10 cellular contexts compared by ENCODE assay signal in genomic region chr5:139131062-139131856, GRCh38.
A peak's percentile ranks its signal among the peaks of the same experiment; 100 is the strongest.
DNase-seq lines count a peak whose midpoint lies in the region; ATAC-seq, FAIRE-seq and TF ChIP-seq lines count a peak whose summit lies in the region.
"Had no signal": no experiment of that assay in that cellular context is flagged by ENCODE, and none has a peak within 500 bp of the region (broad histone marks: within the 10 kb centered on the region; RNA-seq: fewer than 3 reads in every experiment).

No MANE protein-coding gene starts in this region.

- H3K4me2 ChIP-seq in HepG2 (ENCODE audit: low read depth, low read length) = no peak overlapping the region

- H2AFZ ChIP-seq in HepG2 (ENCODE audit: low read length) = no peak overlapping the region

- DNase-seq in right lobe of liver (no peak), HepG2 (ENCODE audit: low spot score) (no peak), globus pallidus (ENCODE audit: low spot score) (peak; percentile 74), occipital lobe (lab: John Stamatoyannopoulos, UW) (peak; percentile 75), aorta (peak; percentile 65 to 83), HUDEP-2 (lab: John Stamatoyannopoulos, UW; ENCODE audit: unreplicated experiment in 76 of 76) (no peak), erythroblast (lab: John Stamatoyannopoulos, UW) (no peak), mucosa of gallbladder (ENCODE audit: low spot score) (no peak)
- DNase-seq: activated T-cell treated with anti-CD3 and anti-CD28 coated beads, Interleukin-2, amount 50 U/mL, for 1 hour; RPMI8226 had no signal

- no peak for TF ChIP-seq CTCF in right lobe of liver (IDR thresholded peaks at IDR 0.05)
- TF ChIP-seq CTCF in HepG2 (CRISPR knock-in tag; IDR thresholded peaks at IDR 0.05) = no peak

- no peak for TF ChIP-seq POLR2A in right lobe of liver (IDR thresholded peaks at IDR 0.05)
- no peak for TF ChIP-seq POLR2A in HepG2 (IDR thresholded peaks at IDR 0.05; ENCODE audit: insufficient read depth in 1 of 2, low read depth in 2 of 2, low read length in 2 of 2)
- no peak for TF ChIP-seq POLR2A in erythroblast (IDR thresholded peaks at IDR 0.05; ENCODE audit: low read length)

- H3K36me3 ChIP-seq in right lobe of liver = peaks cover 0 to 8% (median 0%) of the 10 kb centered on the region in 4 donors
- H3K36me3 ChIP-seq in HepG2 (replicated peaks in 1 of 2; ENCODE audit: control insufficient read depth in 1 of 2, insufficient read depth in 2 of 2, low read length in 2 of 2) = peaks cover 2% of the 10 kb centered on the region in 2 experiments; a peak in 1 of 5 replicates
- no peaks in the 10 kb centered on the region for H3K36me3 ChIP-seq in aorta (ENCODE audit: control insufficient read depth in 1 of 2, insufficient read depth in 2 of 2, low read length in 1 of 2)

- TF ChIP-seq EP300 in HepG2 (IDR thresholded peaks at IDR 0.05; ENCODE audit: low read depth in 2 of 2, low read length in 2 of 2) (no peak), HepG2 (CRISPR knock-in tag; IDR thresholded peaks at IDR 0.05; ENCODE audit: borderline replicate concordance) (no peak)

- no TSS peak for BruUV-seq in HepG2 (replicated peaks; lab: Mats Ljungman, UMichigan)

- intact Hi-C loops in right lobe of liver (cut with DNase I) = no loop called here
- intact Hi-C loops in HepG2 (cut with micrococcal nuclease; ENCODE audit: unreplicated experiment) = no loop called here
- intact Hi-C loops in aorta (cut with DNase I) = no loop called here

- H3K27me3 ChIP-seq in right lobe of liver (no peaks in the 10 kb centered on the region), HepG2 (ENCODE audit: control insufficient read depth in 1 of 2, insufficient read depth in 2 of 2, low read length in 2 of 2) (no peaks in the 10 kb centered on the region), aorta (ENCODE audit: control insufficient read depth in 1 of 2, insufficient read depth in 2 of 2, low read length in 1 of 2) (no peaks in the 10 kb centered on the region)

- 79% methylated on average over 3 of the region's 9 CpGs for WGBS in right lobe of liver (ENCODE audit: insufficient coverage, low coverage, low lambda C conversion rate, missing lambda C conversion rate)
- WGBS in HepG2 (ENCODE audit: low lambda C conversion rate) = 88% methylated on average over 9 of the region's 9 CpGs
- WGBS in aorta, 2 donors = 4 to 6% methylated on average over 9 of the region's 9 CpGs

- no peaks in the 10 kb centered on the region for H4K20me1 ChIP-seq in HepG2 (ENCODE audit: insufficient read depth, low read length)

- H3K4me3 ChIP-seq in right lobe of liver (no peak overlapping the region), HepG2 (replicated peaks in 1 of 3; ENCODE audit: insufficient read depth in 1 of 3, low read depth in 2 of 3, low read length in 3 of 3) (no peak overlapping the region), aorta (ENCODE audit: low read length in 2 of 2) (no peak overlapping the region)

- CTCF ChIA-PET in HepG2 (lab: Yijun Ruan, JAX; ENCODE audit: low intra/inter-chr PET ratio, low total read pairs) = no interaction called here

- POLR2A ChIA-PET in HepG2 (lab: Yijun Ruan, JAX) = no interaction called here

- H3K9me3 ChIP-seq in right lobe of liver (no peaks in the 10 kb centered on the region), HepG2 (ENCODE audit: low read length) (no peaks in the 10 kb centered on the region), aorta (ENCODE audit: control insufficient read depth, low read length) (no peaks in the 10 kb centered on the region)

- H3K4me1 ChIP-seq in right lobe of liver (no peaks in the 10 kb centered on the region), HepG2 (ENCODE audit: insufficient read depth, low read length) (no peaks in the 10 kb centered on the region), aorta (ENCODE audit: control insufficient read depth in 1 of 2, insufficient read depth in 2 of 2, low read length in 2 of 2) (peaks cover 3 to 7% of the 10 kb centered on the region in 2 donors)

- H3K79me2 ChIP-seq in HepG2 (ENCODE audit: insufficient read depth, low read length) = no peaks in the 10 kb centered on the region

- in situ Hi-C loops in HepG2 (cut with HindIII; ENCODE audit: extremely low pct_ligation_motif_present, low pct_unique_long_range_greater_than_20kb) = no loop called here

- no peak for FAIRE-seq in HepG2 (lab: Jason Lieb, UNC)

- H3K27ac ChIP-seq in right lobe of liver (peak overlapping the region in 2 of 3 donors; percentile 8 to 28), HepG2 (ENCODE audit: extremely low read length, insufficient read depth, low read length) (no peak overlapping the region), aorta (ENCODE audit: low read depth in 1 of 2, low read length in 2 of 2) (peak overlapping the region; percentile 91)

- ATAC-seq in right lobe of liver (peak in 2 of 4 donors; percentile 16 to 28), HepG2 (no peak), aorta (ENCODE audit: low FRiP score) (peak; percentile 71)

- H3K9ac ChIP-seq in HepG2 (ENCODE audit: insufficient read depth, low read depth, low read length) = no peak overlapping the region

- no peak for TF ChIP-seq RAD21 in HepG2 (CRISPR knock-in tag; IDR thresholded peaks at IDR 0.05)

TF ChIP-seq in HepG2, 621 proteins besides CTCF, POLR2A, EP300 and RAD21 (continues in another document):
- TF ChIP-seq CAMTA2 (CRISPR knock-in tag; IDR thresholded peaks at IDR 0.05; ENCODE audit: borderline replicate concordance) (no peak), NR2F2 (IDR thresholded peaks at IDR 0.05; ENCODE audit: borderline replicate concordance, low read depth) (no peak), MIER2 (CRISPR knock-in tag; IDR thresholded peaks at IDR 0.05) (no peak), ZNF773 (CRISPR knock-in tag; IDR thresholded peaks at IDR 0.05; ENCODE audit: borderline replicate concordance) (no peak), MED13 (CRISPR knock-in tag; IDR thresholded peaks at IDR 0.05) (no peak), ZNF331 (CRISPR knock-in tag; IDR thresholded peaks at IDR 0.05) (no peak), SNRNP70 (IDR thresholded peaks at IDR 0.05; ENCODE audit: low read depth, low read length) (no peak), ESRRA (CRISPR knock-in tag; IDR thresholded peaks at IDR 0.05; ENCODE audit: low read depth) (no peak)
- TF ChIP-seq, protein P1, sequence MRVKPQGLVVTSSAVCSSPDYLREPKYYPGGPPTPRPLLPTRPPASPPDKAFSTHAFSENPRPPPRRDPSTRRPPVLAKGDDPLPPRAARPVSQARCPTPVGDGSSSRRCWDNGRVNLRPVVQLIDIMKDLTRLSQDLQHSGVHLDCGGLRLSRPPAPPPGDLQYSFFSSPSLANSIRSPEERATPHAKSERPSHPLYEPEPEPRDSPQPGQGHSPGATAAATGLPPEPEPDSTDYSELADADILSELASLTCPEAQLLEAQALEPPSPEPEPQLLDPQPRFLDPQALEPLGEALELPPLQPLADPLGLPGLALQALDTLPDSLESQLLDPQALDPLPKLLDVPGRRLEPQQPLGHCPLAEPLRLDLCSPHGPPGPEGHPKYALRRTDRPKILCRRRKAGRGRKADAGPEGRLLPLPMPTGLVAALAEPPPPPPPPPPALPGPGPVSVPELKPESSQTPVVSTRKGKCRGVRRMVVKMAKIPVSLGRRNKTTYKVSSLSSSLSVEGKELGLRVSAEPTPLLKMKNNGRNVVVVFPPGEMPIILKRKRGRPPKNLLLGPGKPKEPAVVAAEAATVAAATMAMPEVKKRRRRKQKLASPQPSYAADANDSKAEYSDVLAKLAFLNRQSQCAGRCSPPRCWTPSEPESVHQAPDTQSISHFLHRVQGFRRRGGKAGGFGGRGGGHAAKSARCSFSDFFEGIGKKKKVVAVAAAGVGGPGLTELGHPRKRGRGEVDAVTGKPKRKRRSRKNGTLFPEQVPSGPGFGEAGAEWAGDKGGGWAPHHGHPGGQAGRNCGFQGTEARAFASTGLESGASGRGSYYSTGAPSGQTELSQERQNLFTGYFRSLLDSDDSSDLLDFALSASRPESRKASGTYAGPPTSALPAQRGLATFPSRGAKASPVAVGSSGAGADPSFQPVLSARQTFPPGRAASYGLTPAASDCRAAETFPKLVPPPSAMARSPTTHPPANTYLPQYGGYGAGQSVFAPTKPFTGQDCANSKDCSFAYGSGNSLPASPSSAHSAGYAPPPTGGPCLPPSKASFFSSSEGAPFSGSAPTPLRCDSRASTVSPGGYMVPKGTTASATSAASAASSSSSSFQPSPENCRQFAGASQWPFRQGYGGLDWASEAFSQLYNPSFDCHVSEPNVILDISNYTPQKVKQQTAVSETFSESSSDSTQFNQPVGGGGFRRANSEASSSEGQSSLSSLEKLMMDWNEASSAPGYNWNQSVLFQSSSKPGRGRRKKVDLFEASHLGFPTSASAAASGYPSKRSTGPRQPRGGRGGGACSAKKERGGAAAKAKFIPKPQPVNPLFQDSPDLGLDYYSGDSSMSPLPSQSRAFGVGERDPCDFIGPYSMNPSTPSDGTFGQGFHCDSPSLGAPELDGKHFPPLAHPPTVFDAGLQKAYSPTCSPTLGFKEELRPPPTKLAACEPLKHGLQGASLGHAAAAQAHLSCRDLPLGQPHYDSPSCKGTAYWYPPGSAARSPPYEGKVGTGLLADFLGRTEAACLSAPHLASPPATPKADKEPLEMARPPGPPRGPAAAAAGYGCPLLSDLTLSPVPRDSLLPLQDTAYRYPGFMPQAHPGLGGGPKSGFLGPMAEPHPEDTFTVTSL (CRISPR knock-in tag; IDR thresholded peaks at IDR 0.05; ENCODE audit: borderline replicate concordance) = no peak
- TF ChIP-seq, protein P2, sequence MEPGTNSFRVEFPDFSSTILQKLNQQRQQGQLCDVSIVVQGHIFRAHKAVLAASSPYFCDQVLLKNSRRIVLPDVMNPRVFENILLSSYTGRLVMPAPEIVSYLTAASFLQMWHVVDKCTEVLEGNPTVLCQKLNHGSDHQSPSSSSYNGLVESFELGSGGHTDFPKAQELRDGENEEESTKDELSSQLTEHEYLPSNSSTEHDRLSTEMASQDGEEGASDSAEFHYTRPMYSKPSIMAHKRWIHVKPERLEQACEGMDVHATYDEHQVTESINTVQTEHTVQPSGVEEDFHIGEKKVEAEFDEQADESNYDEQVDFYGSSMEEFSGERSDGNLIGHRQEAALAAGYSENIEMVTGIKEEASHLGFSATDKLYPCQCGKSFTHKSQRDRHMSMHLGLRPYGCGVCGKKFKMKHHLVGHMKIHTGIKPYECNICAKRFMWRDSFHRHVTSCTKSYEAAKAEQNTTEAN (CRISPR knock-in tag; conservative IDR thresholded peaks at IDR 0.05) = no peak
- TF ChIP-seq, protein P3, sequence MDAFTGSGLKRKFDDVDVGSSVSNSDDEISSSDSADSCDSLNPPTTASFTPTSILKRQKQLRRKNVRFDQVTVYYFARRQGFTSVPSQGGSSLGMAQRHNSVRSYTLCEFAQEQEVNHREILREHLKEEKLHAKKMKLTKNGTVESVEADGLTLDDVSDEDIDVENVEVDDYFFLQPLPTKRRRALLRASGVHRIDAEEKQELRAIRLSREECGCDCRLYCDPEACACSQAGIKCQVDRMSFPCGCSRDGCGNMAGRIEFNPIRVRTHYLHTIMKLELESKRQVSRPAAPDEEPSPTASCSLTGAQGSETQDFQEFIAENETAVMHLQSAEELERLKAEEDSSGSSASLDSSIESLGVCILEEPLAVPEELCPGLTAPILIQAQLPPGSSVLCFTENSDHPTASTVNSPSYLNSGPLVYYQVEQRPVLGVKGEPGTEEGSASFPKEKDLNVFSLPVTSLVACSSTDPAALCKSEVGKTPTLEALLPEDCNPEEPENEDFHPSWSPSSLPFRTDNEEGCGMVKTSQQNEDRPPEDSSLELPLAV (CRISPR knock-in tag; conservative IDR thresholded peaks at IDR 0.05; ENCODE audit: low read depth) = no peak

Comparison
In these comparisons a context has a peak if more than half of its experiments do, and no peak if none do; other contexts are left out.
1. DNase-seq: peak in globus pallidus (single experiment), occipital lobe (single experiment) and aorta (2 of 2); none in right lobe of liver (0 of 3), HepG2 (single experiment), HUDEP-2 (0 of 76), erythroblast (0 of 2) and mucosa of gallbladder (single experiment).